In the genomic region with DNA sequence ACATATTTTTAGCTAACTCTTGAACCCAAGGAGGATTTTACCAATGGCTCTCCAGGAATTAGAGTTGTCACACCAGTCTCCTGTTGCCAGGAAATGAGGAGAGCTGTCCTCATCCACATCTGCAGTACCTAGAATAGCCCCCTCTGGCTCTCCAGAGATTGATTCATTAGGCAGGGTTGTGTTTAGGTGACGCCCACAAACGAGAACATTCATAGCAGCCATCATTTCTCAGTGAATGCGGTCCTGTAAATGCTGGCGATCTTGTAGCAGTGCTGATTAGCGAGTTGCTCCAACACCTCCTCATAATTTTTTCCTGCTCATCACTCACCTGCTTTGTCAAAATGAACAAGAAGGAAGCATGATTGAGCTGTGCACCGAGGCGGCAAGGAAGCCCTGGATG, we compare ENCODE assay signal across 22 cellular contexts. TPM values are rescaled to one million over a fixed set of nuclear protein-coding genes. Genes with fewer than 3 reads are reported as not detected.
DNase-seq lines count a peak whose midpoint lies in the region; ATAC-seq and TF ChIP-seq lines count a peak whose summit lies in the region.
"Had no signal": no experiment of that assay in that cellular context is flagged by ENCODE, and none has a peak within 500 bp of the region (broad histone marks: within the 10 kb centered on the region; RNA-seq: fewer than 3 reads in every experiment).

No MANE protein-coding gene starts in this region.

- POLR2A ChIA-PET in RWPE1 (lab: Yijun Ruan, JAX; ENCODE audit: low non-redundant PET) = no interaction called here

- H3K9me3 ChIP-seq in thoracic aorta = no peaks in the 10 kb centered on the region
- H3K9me3 ChIP-seq: A549, body of pancreas had no signal

- DNase-seq in NCI-H2029 treated with DMSO at 0.1 percent for 48 hours (lab: John Stamatoyannopoulos, UW) (peak; percentile 30), NCI-H2029 (lab: John Stamatoyannopoulos, UW) (no peak), RWPE1 (ENCODE audit: low spot score) (no peak), fibroblast of the aortic adventitia (ENCODE audit: low read depth) (peak; percentile 22), thoracic aorta (ENCODE audit: low spot score) (no peak), C1 segment of cervical spinal cord (lab: John Stamatoyannopoulos, UW) (no peak)
- no peak for DNase-seq in stimulated activated CD4-positive, alpha-beta T cell treated with anti-CD3 and anti-CD28 coated beads, Interleukin-4, amount 100 ng/mL, for 4 hours
- DNase-seq in activated effector memory CD4-positive, alpha-beta T cell treated with Interleukin-2 at 50 U/mL for 16 hours = no peak
- DNase-seq: activated CD4-positive, alpha-beta T cell treated with anti-CD3 and anti-CD28 coated beads for 48 hours; activated CD8-positive, alpha-beta memory T cell treated with anti-CD3 and anti-CD28 coated beads, Interleukin-2, amount 50 U/mL, for 4 hours; activated naive CD4-positive, alpha-beta T cell treated with anti-CD3 and anti-CD28 coated beads, Interleukin-2, amount 10 ng/mL, durations not matched to agents 7 days and 5 days; CD4-positive, alpha-beta T cell; glutamatergic neuron; mammary epithelial cell; NCI-H2081; NCI-H774; stimulated activated CD4-positive, alpha-beta T cell treated with anti-CD3 and anti-CD28 coated beads, Interleukin-12 subunit alpha, Interleukin-12 subunit beta, amount 100 ng/mL, for 4 hours; trophoblast cell had no signal

- no peaks in the 10 kb centered on the region for H3K36me3 ChIP-seq in thoracic aorta

- H3K4me3 ChIP-seq in fibroblast of the aortic adventitia (ENCODE audit: low read depth, low read length) = no peak overlapping the region
- H3K4me3 ChIP-seq in thoracic aorta = peak overlapping the region; percentile 17
- H3K4me3 ChIP-seq: A549, body of pancreas had no signal

- no peaks in the 10 kb centered on the region for H3K27me3 ChIP-seq in thoracic aorta (replicated peaks; ENCODE audit: insufficient read depth)
- H3K27me3 ChIP-seq: body of pancreas had no signal

- H3K27ac ChIP-seq in RWPE1 (peak overlapping the region; percentile 54), thoracic aorta (peak overlapping the region in 1 of 2 donors; percentile 62)
- H3K27ac ChIP-seq: body of pancreas had no signal

- ATAC-seq in thoracic aorta (ENCODE audit: insufficient number of reproducible peaks, low FRiP score, low read depth) = no peak
- ATAC-seq: A549; body of pancreas; stimulated activated memory B cell treated with anti-CD40 and anti-IgM and Interleukin-4, amounts not matched to agents 10 μg/mL and 1 μg/mL and 100 μg/mL, for 72 hours had no signal

- peaks cover 32 to 49% of the 10 kb centered on the region in 2 donors for H3K4me1 ChIP-seq in thoracic aorta (ENCODE audit: control insufficient read depth in 1 of 2, low read depth in 2 of 2)

- CTCF ChIA-PET in RWPE1 (lab: Yijun Ruan, JAX) = interaction anchor here (0.6 to 3.2 kb wide), 5 partner anchors 18 to 180 kb away, joined by 4 to 18 read pairs (median 5); no protein-coding TSS in a partner anchor

- TF ChIP-seq CTCF in RWPE1 (conservative IDR thresholded peaks at IDR 0.05; ENCODE audit: low read depth) (no peak), fibroblast of the aortic adventitia (IDR thresholded peaks at IDR 0.05; ENCODE audit: insufficient read depth, low read length) (no peak), thoracic aorta (IDR thresholded peaks at IDR 0.05) (no peak)

RNA-seq across cellular contexts. Expression of a gene that starts 16.3 kb away (rescaled TPM):
- not detected in 2 replicates for total RNA-seq in fibroblast of the aortic adventitia (ENCODE audit: low replicate concordance)
- total RNA-seq in thoracic aorta = not detected
- total RNA-seq: CD4-positive, alpha-beta T cell; mammary epithelial cell; renal cortical epithelial cell had no signal

RNA-seq across cellular contexts. Expression of a gene that starts 48.8 kb away (rescaled TPM):
- total RNA-seq in fibroblast of the aortic adventitia (ENCODE audit: low replicate concordance) (0.36 TPM in 1 of 2 replicates, not detected in the other), thoracic aorta (not detected)
- total RNA-seq: body of pancreas; CD4-positive, alpha-beta T cell had no signal

RNA-seq across cellular contexts. Expression of a gene that starts 51.5 kb away (rescaled TPM):
- total RNA-seq in fibroblast of the aortic adventitia (ENCODE audit: low replicate concordance) (0.74 and 2.9 TPM in 2 replicates), thoracic aorta (1 to 10 TPM in 1 of 2 donors, under 1 TPM in 1; 0.78 to 1.5 TPM)

Comparison
In these comparisons a context has a peak if more than half of its experiments do, and no peak if none do; other contexts are left out.
1. DNase-seq: peak in NCI-H2029 treated with DMSO at 0.1 percent for 48 hours (single experiment) and fibroblast of the aortic adventitia (single experiment); none in NCI-H2029 (single experiment), RWPE1 (single experiment), thoracic aorta (single experiment), C1 segment of cervical spinal cord (0 of 14), stimulated activated CD4-positive, alpha-beta T cell treated with anti-CD3 and anti-CD28 coated beads, Interleukin-4, amount 100 ng/mL, for 4 hours (0 of 2) and activated effector memory CD4-positive, alpha-beta T cell treated with Interleukin-2 at 50 U/mL for 16 hours (single experiment).